28 cellular contexts compared by ENCODE assay signal in genomic region chr10:106712988-106713387, GRCh38.
"Had no signal": no experiment of that assay in that cellular context is flagged by ENCODE, and none has a peak within 500 bp of the region (broad histone marks: within the 10 kb centered on the region; RNA-seq: fewer than 3 reads in every experiment).

No MANE protein-coding gene starts in this region.

- H3K27ac ChIP-seq: adrenal gland, foreskin keratinocyte, left ventricle myocardium inferior, neural progenitor cell, parathyroid adenoma, right atrium auricular region, stomach, thyroid gland, upper lobe of right lung had no signal

- H3K9ac ChIP-seq: neural progenitor cell, parathyroid adenoma had no signal

- H3K9me3 ChIP-seq: adrenal gland, left ventricle myocardium inferior, right atrium auricular region, stomach, thyroid gland, upper lobe of right lung had no signal

- H3K27me3 ChIP-seq: adrenal gland, foreskin keratinocyte, neural progenitor cell, right atrium auricular region, stomach, thyroid gland, upper lobe of right lung had no signal

- H3K79me2 ChIP-seq: parathyroid adenoma had no signal

- H3K4me2 ChIP-seq: neural progenitor cell had no signal

- DNase-seq: activated CD4-positive, alpha-beta T cell treated with anti-CD3 and anti-CD28 coated beads for 4 hours; activated CD4-positive, alpha-beta T cell treated with anti-CD3 and anti-CD28 coated beads, Interleukin-2, amount 50 U/mL, for 48 hours; activated CD4-positive, CD25-positive, alpha-beta regulatory T cell; activated CD8-positive, alpha-beta memory T cell treated with anti-CD3 and anti-CD28 coated beads, Interleukin-2, amount 50 U/mL, for 4 hours; activated effector memory CD4-positive, alpha-beta T cell treated with anti-CD3 and anti-CD28 coated beads, Interleukin-2, amount 50 U/mL, for 16 hours; activated naive CD4-positive, alpha-beta T cell treated with anti-CD3 and anti-CD28 coated beads for 36 hours; activated naive CD8-positive, alpha-beta T cell treated with anti-CD3 and anti-CD28 coated beads for 36 hours; activated T-cell treated with anti-CD3 and anti-CD28 coated beads, Interleukin-2, amount 50 U/mL, for 1 hour; adrenal gland; aorta; cortex of kidney; effector memory CD8-positive, alpha-beta T cell; foreskin keratinocyte; left ventricle myocardium inferior; mesendoderm; natural killer cell; occipital lobe; stimulated activated CD4-positive, alpha-beta T cell treated with anti-CD3 and anti-CD28 coated beads, Interleukin-15, amount 100 ng/mL, for 24 hours; stimulated activated CD4-positive, alpha-beta T cell treated with anti-CD3 and anti-CD28 coated beads, Interleukin-2, amount 100 ng/mL, for 24 hours; stimulated activated naive B cell treated with anti-CD40 and anti-IgM and Interleukin-4, amounts not matched to agents 10 μg/mL and 1 μg/mL and 100 μg/mL, for 72 hours; stomach; thyroid gland; upper lobe of right lung had no signal

- H2AFZ ChIP-seq: neural progenitor cell, parathyroid adenoma had no signal

- H3K36me3 ChIP-seq: adrenal gland, left ventricle myocardium inferior, neural progenitor cell, right atrium auricular region, stomach, thyroid gland, upper lobe of right lung had no signal

- H3K4me1 ChIP-seq: adrenal gland, foreskin keratinocyte, left ventricle myocardium inferior, parathyroid adenoma, right atrium auricular region, stomach, upper lobe of right lung had no signal

- H3K4me3 ChIP-seq: adrenal gland, left ventricle myocardium inferior, lung, neural progenitor cell, right atrium auricular region, stomach, thyroid gland, upper lobe of right lung had no signal

- ATAC-seq: effector memory CD8-positive, alpha-beta T cell; esophagus mucosa; foreskin keratinocyte; stimulated activated naive B cell treated with anti-CD40 and anti-IgM and Interleukin-4, amounts not matched to agents 10 μg/mL and 1 μg/mL and 100 μg/mL, for 72 hours; upper lobe of right lung had no signal
